Comparison of ENCODE assay signal across 12 cellular contexts in genomic region chr6:158323561-158323958, GRCh38. TPM values are rescaled to one million over a fixed set of nuclear protein-coding genes. Genes with fewer than 3 reads are reported as not detected.
DNase-seq lines count a peak whose midpoint lies in the region; ATAC-seq, FAIRE-seq and TF ChIP-seq lines count a peak whose summit lies in the region.
"Had no signal": no experiment of that assay in that cellular context is flagged by ENCODE, and none has a peak within 500 bp of the region (broad histone marks: within the 10 kb centered on the region; RNA-seq: fewer than 3 reads in every experiment).

No MANE protein-coding gene starts in this region.

- no peak for TF ChIP-seq RAD21 in SK-N-SH (IDR thresholded peaks at IDR 0.05; ENCODE audit: low read length)

- H3K27ac Mint-ChIP-seq in Caco-2 (ENCODE audit: unreplicated experiment) = peak overlapping the region; percentile 74

- peaks cover 41% of the 10 kb centered on the region for H3K4me1 ChIP-seq in Caco-2
- peaks cover 20 to 23% of the 10 kb centered on the region in 2 experiments for H3K4me1 ChIP-seq in SK-N-SH (ENCODE audit: control insufficient read depth in 1 of 2, insufficient read depth in 2 of 2, low read depth in 1 of 2, low read length in 1 of 2)
- H3K4me1 ChIP-seq in mucosa of descending colon (ENCODE audit: low read depth) = peaks cover 6% of the 10 kb centered on the region

- H3F3A ChIP-seq in SK-N-SH (replicated peaks; ENCODE audit: insufficient read depth) = peaks cover 19% of the 10 kb centered on the region

- H3K4me2 ChIP-seq in SK-N-SH = peak overlapping the region; percentile 31; the same call in 1 of the 2 replicates

- POLR2A ChIA-PET in Caco-2 (lab: Charles Lee) (no interaction called here), SK-N-SH (lab: Yijun Ruan, JAX) (no interaction called here)

- CTCF ChIA-PET in Caco-2 (lab: Charles Lee) (no interaction called here), SK-N-SH (lab: Yijun Ruan, JAX) (no interaction called here)

- H3K27me3 ChIP-seq in Caco-2 (replicated peaks; ENCODE audit: control insufficient read depth, insufficient read depth, low read length) (no peaks in the 10 kb centered on the region), SK-N-SH (ENCODE audit: insufficient read depth) (no peaks in the 10 kb centered on the region)

- no peaks in the 10 kb centered on the region for H3K27me3 Mint-ChIP-seq in Caco-2 (ENCODE audit: insufficient read depth, unreplicated experiment)

- no peak overlapping the region for H2AFZ ChIP-seq in SK-N-SH (ENCODE audit: low read depth)

- TF ChIP-seq EP300 in SK-N-SH (IDR thresholded peaks at IDR 0.05; ENCODE audit: borderline replicate concordance in 1 of 2, low read depth in 1 of 2, low read length in 1 of 2) = no peak

- peaks cover 87% of the 10 kb centered on the region for H3K79me2 ChIP-seq in SK-N-SH (ENCODE audit: insufficient read depth)

- H4K20me1 ChIP-seq in SK-N-SH (ENCODE audit: insufficient read depth) = peaks cover 19% of the 10 kb centered on the region

- H3K9ac ChIP-seq in SK-N-SH = no peak overlapping the region

- H3K27ac ChIP-seq in SK-N-SH (ENCODE audit: low read depth in 2 of 2, low read length in 1 of 2) = peak overlapping the region in 1 of 2 experiments; percentile 72; a peak in 2 of 4 replicates

- peaks cover 56% of the 10 kb centered on the region for H3K4me1 Mint-ChIP-seq in Caco-2 (ENCODE audit: low read depth, unreplicated experiment)

- H3K36me3 Mint-ChIP-seq in Caco-2 (ENCODE audit: insufficient read depth, unreplicated experiment) = peaks cover 37% of the 10 kb centered on the region

- no peaks in the 10 kb centered on the region; the same call in 1 of the 2 replicates for H3K36me3 ChIP-seq in Caco-2 (ENCODE audit: control insufficient read depth, insufficient read depth, low read length)
- H3K36me3 ChIP-seq in SK-N-SH (replicated peaks in 1 of 2; ENCODE audit: control insufficient read depth in 1 of 2, insufficient read depth in 2 of 2, low read length in 1 of 2) = no peaks in the 10 kb centered on the region
- no peaks in the 10 kb centered on the region for H3K36me3 ChIP-seq in mucosa of descending colon (ENCODE audit: low read depth)

- TF ChIP-seq CTCF in Caco-2 (IDR thresholded peaks at IDR 0.05; ENCODE audit: insufficient read depth in 1 of 2, low read depth in 1 of 2, low read length in 1 of 2, severe bottlenecking in 1 of 2, unreplicated experiment in 1 of 2) = no peak
- no peak for TF ChIP-seq CTCF in SK-N-SH (IDR thresholded peaks at IDR 0.05)
- no peak for TF ChIP-seq CTCF in mucosa of descending colon (IDR thresholded peaks at IDR 0.05)

- H3K9me3 ChIP-seq in Caco-2 (no peaks in the 10 kb centered on the region), SK-N-SH (no peaks in the 10 kb centered on the region), mucosa of descending colon (no peaks in the 10 kb centered on the region)

- ATAC-seq in HG02938 (IDR thresholded peaks at IDR 0.05; ENCODE audit: unreplicated experiment) = peak; percentile 45
- ATAC-seq in Right ventricle myocardium inferior = no peak
- no peak for ATAC-seq in mucosa of descending colon

- no peaks in the 10 kb centered on the region for H3K9me2 ChIP-seq in SK-N-SH

- H3K4me3 Mint-ChIP-seq in Caco-2 (ENCODE audit: unreplicated experiment) = peak overlapping the region; percentile 39

- no TSS peak for BruUV-seq in Caco-2 (replicated peaks; lab: Mats Ljungman, UMichigan)

- intact Hi-C loops in Caco-2 (cut with micrococcal nuclease; ENCODE audit: unreplicated experiment) = no loop called here
- intact Hi-C loops in posterior vena cava (cut with DNase I) = no loop called here
- intact Hi-C loops in Right ventricle myocardium inferior (cut with DNase I) = no loop called here
- intact Hi-C loops in mucosa of descending colon (cut with DNase I, micrococcal nuclease) = no loop called here

- FAIRE-seq in GM19239 (lab: Jason Lieb, UNC) = peak; percentile 84

- DNase-seq in Caco-2 (no peak), GM19239 (ENCODE audit: insufficient read length, low spot score) (no peak), SK-N-SH (no peak), posterior vena cava (ENCODE audit: low spot score) (no peak), Right ventricle myocardium inferior (ENCODE audit: missing footprints) (no peak), glomerular visceral epithelial cell (ENCODE audit: extremely low spot score) (no peak), mucosa of descending colon (no peak)
- DNase-seq: activated effector memory CD4-positive, alpha-beta T cell treated with Interleukin-2 at 50 U/mL for 16 hours; COR-L47; NCI-H1694; SW 1271 had no signal

- H3K4me3 ChIP-seq in Caco-2 (ENCODE audit: low read depth, low read length) = no peak overlapping the region
- no peak overlapping the region for H3K4me3 ChIP-seq in SK-N-SH (ENCODE audit: low read depth in 2 of 2, low read length in 1 of 2)
- no peak overlapping the region for H3K4me3 ChIP-seq in mucosa of descending colon

- WGBS in SK-N-SH (ENCODE audit: low lambda C conversion rate) = 100% methylated on average over 2 of the region's 2 CpGs

- no peaks in the 10 kb centered on the region for H3K9me3 Mint-ChIP-seq in Caco-2 (ENCODE audit: unreplicated experiment)

TF ChIP-seq in SK-N-SH, 30 proteins besides CTCF, POLR2A, EP300 and RAD21:
- TF ChIP-seq PBX3 (IDR thresholded peaks at IDR 0.05) (no peak), RCOR1 (IDR thresholded peaks at IDR 0.05; ENCODE audit: low read length) (no peak), MXI1 (IDR thresholded peaks at IDR 0.05; ENCODE audit: low read depth, low read length) (no peak), TAF1 (IDR thresholded peaks at IDR 0.05; ENCODE audit: borderline replicate concordance, low read depth, low read length) (no peak), NFIC (IDR thresholded peaks at IDR 0.05; ENCODE audit: borderline replicate concordance) (no peak), TCF12 (IDR thresholded peaks at IDR 0.05) (no peak), RXRA (IDR thresholded peaks at IDR 0.05; ENCODE audit: borderline replicate concordance, low read depth) (no peak), ELF1 (IDR thresholded peaks at IDR 0.05) (no peak), YY1 (IDR thresholded peaks at IDR 0.05; ENCODE audit: low read depth) (no peak), SIN3A (IDR thresholded peaks at IDR 0.05; ENCODE audit: borderline replicate concordance, low read depth, low read length) (no peak), FOSL2 (IDR thresholded peaks at IDR 0.05; ENCODE audit: borderline replicate concordance, low read depth) (no peak), USF1 (IDR thresholded peaks at IDR 0.05; ENCODE audit: borderline replicate concordance, low read depth) (no peak), JUND (IDR thresholded peaks at IDR 0.05) (no peak), MEF2A (IDR thresholded peaks at IDR 0.05; ENCODE audit: borderline replicate concordance, low read depth) (no peak), GATA2 (CRISPR knock-in tag; IDR thresholded peaks at IDR 0.05) (no peak)
TF ChIP-seq in SK-N-SH: peak in this region for 0.

RNA-seq across cellular contexts. Expression of gene TULP4, which starts 11.3 kb away (rescaled TPM):
- total RNA-seq in Caco-2 (2022) (126 and 128 TPM in 2 replicates), posterior vena cava (10 to 100 TPM; 66.3 to 71.9 TPM), Right ventricle myocardium inferior (94.9 TPM), mucosa of descending colon (100 to 1,000 TPM in 1 of 3 donors, 10 to 100 TPM in 2; 70.4 to 122 (median 83.6) TPM)
- 5.9 and 6.2 TPM in 2 replicates for polyA plus RNA-seq in SK-N-SH (2012; rRNA removed)
- polyA plus RNA-seq in SK-N-SH (2012; cell fraction: cytosol; rRNA removed) = 5.8 and 7.1 TPM in 2 replicates
- 6.9 and 7.7 TPM in 2 replicates for polyA plus RNA-seq in SK-N-SH (2012; cell fraction: nucleus; rRNA removed)
